In the genomic region with DNA sequence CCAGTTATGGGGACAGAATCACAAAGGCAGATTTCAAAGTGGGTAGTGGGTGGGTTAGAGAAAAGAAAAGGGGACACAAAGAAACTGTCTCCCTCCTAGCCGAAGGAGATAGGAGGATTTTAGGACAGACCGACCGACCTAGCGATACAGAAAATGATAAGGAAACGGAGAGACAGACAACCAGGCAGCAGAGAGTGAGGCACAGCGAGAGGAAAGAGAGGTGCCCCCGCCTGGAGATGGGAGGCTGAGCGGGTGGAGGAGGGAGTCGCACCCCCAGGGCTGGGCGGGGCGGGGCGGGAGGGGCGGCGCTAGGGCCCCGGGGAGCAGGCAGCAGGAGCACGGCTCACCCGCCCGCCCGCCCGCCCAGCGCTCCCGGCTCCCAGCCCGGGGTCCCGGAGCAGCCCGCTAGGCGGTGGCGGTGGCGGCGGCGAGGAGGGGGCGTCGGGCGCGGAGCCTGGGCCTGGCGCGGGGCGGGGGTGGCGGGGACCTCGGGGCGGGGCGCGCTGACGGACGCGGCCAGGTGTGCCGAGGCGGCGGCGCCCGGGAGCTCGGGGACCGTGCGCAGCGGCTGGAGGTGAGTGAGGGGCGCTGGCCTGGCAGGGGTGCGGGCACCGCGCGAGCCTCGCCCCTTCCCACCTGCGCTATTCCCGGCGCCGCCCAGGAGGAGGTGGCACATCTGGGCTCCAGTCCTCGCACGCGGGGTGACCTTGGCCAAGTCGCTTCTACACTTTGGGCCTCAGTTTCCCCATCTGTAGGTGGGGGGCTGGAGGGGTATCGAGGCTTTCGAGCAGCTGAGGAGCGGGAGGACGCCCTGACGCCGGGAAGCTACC, we compare ENCODE assay signal across 8 cellular contexts. TPM values are rescaled to one million over a fixed set of nuclear protein-coding genes. Genes with fewer than 3 reads are reported as not detected.
DNase-seq lines count a peak whose midpoint lies in the region; ATAC-seq and TF ChIP-seq lines count a peak whose summit lies in the region.

No MANE protein-coding gene starts in this region.

- H3K4me3 Mint-ChIP-seq in activated T-cell treated with anti-CD3 and anti-CD28 coated beads, Interleukin-2, amount 50 U/mL, for 72 hours = peak overlapping the region; percentile 83 to 85

- TF ChIP-seq CTCF in fibroblast of villous mesenchyme (IDR thresholded peaks at IDR 0.05; ENCODE audit: insufficient read depth, low read depth, low read length) = no peak
- TF ChIP-seq CTCF in omental fat pad (IDR thresholded peaks at IDR 0.05) = no peak

- peak overlapping the region; percentile 78 for H3K4me3 ChIP-seq in fibroblast of villous mesenchyme (ENCODE audit: low read depth, low read length)

- no peaks in the 10 kb centered on the region for H3K9me3 Mint-ChIP-seq in activated T-cell treated with anti-CD3 and anti-CD28 coated beads, Interleukin-2, amount 50 U/mL, for 72 hours

- DNase-seq in NCI-H345 (lab: John Stamatoyannopoulos, UW) (peak; percentile 23), NCI-H345 treated with DMSO at 0.1 percent for 48 hours (lab: John Stamatoyannopoulos, UW; ENCODE audit: unreplicated experiment) (no peak), HuH-7.5 (ENCODE audit: low spot score) (peak; percentile 64), fibroblast of villous mesenchyme (ENCODE audit: low read depth) (no peak), omental fat pad (ENCODE audit: low spot score) (no peak), NCI-H2107 (lab: John Stamatoyannopoulos, UW) (no peak)
- DNase-seq in activated T-cell treated with anti-CD3 and anti-CD28 coated beads, Interleukin-2, amount 50 U/mL, for 72 hours = peak; percentile 7 to 18

- peak; percentile 69 to 70 for ATAC-seq in activated T-cell treated with anti-CD3 and anti-CD28 coated beads, Interleukin-2, amount 50 U/mL, for 72 hours (replicated peaks in 1 of 2)
- ATAC-seq in omental fat pad (ENCODE audit: low FRiP score) (peak; percentile 12), GM21528 (IDR thresholded peaks at IDR 0.05; ENCODE audit: low FRiP score, unreplicated experiment) (no peak)

- H3K4me1 Mint-ChIP-seq in activated T-cell treated with anti-CD3 and anti-CD28 coated beads, Interleukin-2, amount 50 U/mL, for 72 hours (ENCODE audit: low read depth) = peaks cover 18% of the 10 kb centered on the region

- H3K27ac Mint-ChIP-seq in activated T-cell treated with anti-CD3 and anti-CD28 coated beads, Interleukin-2, amount 50 U/mL, for 72 hours = no peak overlapping the region

- H3K36me3 Mint-ChIP-seq in activated T-cell treated with anti-CD3 and anti-CD28 coated beads, Interleukin-2, amount 50 U/mL, for 72 hours (ENCODE audit: insufficient read depth in 2 of 2) = peaks cover 0 to 2% of the 10 kb centered on the region in 2 donors

- peaks cover 17% of the 10 kb centered on the region for H3K27me3 Mint-ChIP-seq in activated T-cell treated with anti-CD3 and anti-CD28 coated beads, Interleukin-2, amount 50 U/mL, for 72 hours (ENCODE audit: low read depth)

RNA-seq across cellular contexts. Expression of a gene that starts 15.9 kb away (rescaled TPM):
- total RNA-seq in activated T-cell treated with anti-CD3 and anti-CD28 coated beads, Interleukin-2, amount 50 U/mL, for 72 hours = under 1 TPM; 0.30 to 0.36 TPM
- total RNA-seq in fibroblast of villous mesenchyme (7.3 and 10.6 TPM in 2 replicates), omental fat pad (10 to 100 TPM; 12.2 to 43.6 (median 26.1) TPM)

RNA-seq across cellular contexts. Expression of a gene that starts 36.5 kb away (rescaled TPM):
- under 1 TPM in 1 of 2 donors, not detected in 1; 0.16 TPM for total RNA-seq in activated T-cell treated with anti-CD3 and anti-CD28 coated beads, Interleukin-2, amount 50 U/mL, for 72 hours
- total RNA-seq in fibroblast of villous mesenchyme = under 0.01 TPM in 2 replicates
- total RNA-seq in omental fat pad = 1 to 10 TPM in 1 of 4 donors, under 1 TPM in 2, not detected in 1; 0.28 to 1.7 (median 0.56) TPM

Comparison
In these comparisons a context has a peak if more than half of its experiments do, and no peak if none do; other contexts are left out.
1. DNase-seq: peak in NCI-H345 (single experiment), HuH-7.5 (single experiment) and activated T-cell treated with anti-CD3 and anti-CD28 coated beads, Interleukin-2, amount 50 U/mL, for 72 hours (2 of 2); none in NCI-H345 treated with DMSO at 0.1 percent for 48 hours (single experiment), fibroblast of villous mesenchyme (single experiment), omental fat pad (single experiment) and NCI-H2107 (single experiment).